Comparison of ENCODE assay signal across 9 cellular contexts in the genomic region with DNA sequence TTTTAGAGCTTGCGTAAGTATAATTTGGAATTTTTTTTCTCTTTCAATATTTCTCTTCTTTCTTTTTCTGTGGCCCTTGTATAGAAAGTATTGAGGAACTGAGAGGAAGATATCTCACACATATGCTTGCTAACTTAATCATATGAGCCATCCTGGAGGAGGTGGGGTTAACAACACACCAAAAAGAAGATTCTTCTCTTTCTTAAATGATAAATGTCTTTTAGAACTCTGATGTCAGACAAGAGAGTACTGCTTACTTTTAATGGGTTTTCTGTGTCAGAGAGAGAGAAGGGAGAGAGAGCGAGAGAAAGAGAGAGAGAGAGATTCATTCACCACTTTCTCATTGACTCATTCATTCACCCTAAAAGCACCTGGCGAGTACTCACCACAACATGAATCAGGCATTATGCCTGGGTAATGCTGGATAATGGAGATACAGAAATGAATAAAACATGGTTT.
DNase-seq lines count a peak whose midpoint lies in the region; ATAC-seq, FAIRE-seq and TF ChIP-seq lines count a peak whose summit lies in the region.
"Had no signal": no experiment of that assay in that cellular context is flagged by ENCODE, and none has a peak within 500 bp of the region (broad histone marks: within the 10 kb centered on the region; RNA-seq: fewer than 3 reads in every experiment).

No MANE protein-coding gene starts in this region.

- ATAC-seq in GM21381 (IDR thresholded peaks at IDR 0.05; ENCODE audit: unreplicated experiment) (peak; percentile 53), HG03378 (IDR thresholded peaks at IDR 0.05; ENCODE audit: unreplicated experiment) (peak; percentile 63)

- H3K27ac ChIP-seq in astrocyte (ENCODE audit: low read depth, low read length), result peak overlapping the region; percentile 44
- H3K27ac ChIP-seq: esophagus muscularis mucosa had no signal

- H4K20me1 ChIP-seq in astrocyte (ENCODE audit: insufficient read depth, low read length), result no peaks in the 10 kb centered on the region

- H3K27me3 Mint-ChIP-seq in astrocyte (ENCODE audit: low read depth, unreplicated experiment), result no peaks in the 10 kb centered on the region
- H3K27me3 Mint-ChIP-seq in immature natural killer cell (ENCODE audit: low read depth in 3 of 3), result peaks cover 2 to 28% (median 9%) of the 10 kb centered on the region in 3 donors
- H3K27me3 Mint-ChIP-seq in Calu3 (ENCODE audit: unreplicated experiment), result no peaks in the 10 kb centered on the region

- no peak overlapping the region for H2AFZ ChIP-seq in astrocyte (ENCODE audit: low read depth, low read length)

- CTCF ChIA-PET in Calu3 (lab: Charles Lee), result interaction anchor here (1.5 kb wide), 1 partner anchor 11 kb away, joined by 4 read pairs; no protein-coding TSS in a partner anchor

- FAIRE-seq in GM12891 (lab: Jason Lieb, UNC) (peak; percentile 93), astrocyte (lab: Jason Lieb, UNC) (no peak)

- peaks cover 17% of the 10 kb centered on the region for H3K4me1 Mint-ChIP-seq in astrocyte (ENCODE audit: low read depth, unreplicated experiment)
- peaks cover 20 to 46% of the 10 kb centered on the region in 2 donors for H3K4me1 Mint-ChIP-seq in immature natural killer cell
- H3K4me1 Mint-ChIP-seq in Calu3 (ENCODE audit: low read depth, unreplicated experiment), result no peaks in the 10 kb centered on the region

- H3K36me3 ChIP-seq in astrocyte (ENCODE audit: insufficient read depth, low read length), result no peaks in the 10 kb centered on the region
- H3K36me3 ChIP-seq: esophagus muscularis mucosa had no signal

- H3K9me3 Mint-ChIP-seq in astrocyte (ENCODE audit: unreplicated experiment) (no peaks in the 10 kb centered on the region), immature natural killer cell (peaks cover 0 to 7% (median 0%) of the 10 kb centered on the region in 6 donors), Calu3 (ENCODE audit: low read depth, unreplicated experiment) (no peaks in the 10 kb centered on the region)

- intact Hi-C loops in Calu3 (cut with micrococcal nuclease; ENCODE audit: unreplicated experiment), result no loop called here

- H3K27ac Mint-ChIP-seq in astrocyte (ENCODE audit: unreplicated experiment) (no peak overlapping the region), immature natural killer cell (no peak overlapping the region), Calu3 (ENCODE audit: unreplicated experiment) (no peak overlapping the region)

- H3K27me3 ChIP-seq in astrocyte (ENCODE audit: insufficient read depth, low read length), result no peaks in the 10 kb centered on the region
- H3K27me3 ChIP-seq: esophagus muscularis mucosa had no signal

- H3K4me3 Mint-ChIP-seq in astrocyte (ENCODE audit: unreplicated experiment), result no peak overlapping the region
- no peak overlapping the region for H3K4me3 Mint-ChIP-seq in immature natural killer cell
- no peak overlapping the region for H3K4me3 Mint-ChIP-seq in Calu3 (ENCODE audit: low read depth, unreplicated experiment)

- TF ChIP-seq CTCF in astrocyte (IDR thresholded peaks at IDR 0.05; ENCODE audit: insufficient read depth, low read depth, low read length), result no peak
- TF ChIP-seq CTCF in Calu3 (IDR thresholded peaks at IDR 0.05; ENCODE audit: unreplicated experiment), result no peak

- no peak for DNase-seq in GM12891 (ENCODE audit: insufficient read length, low spot score)
- peak; percentile 89 for DNase-seq in astrocyte (ENCODE audit: low read depth)
- no peak for DNase-seq in immature natural killer cell
- no peak for DNase-seq in DMS 273 treated with DMSO at 0.1 percent for 48 hours (lab: John Stamatoyannopoulos, UW)
- DNase-seq in Calu3, result no peak
- DNase-seq in DMS114 treated with DMSO at 0.1 percent for 48 hours (lab: John Stamatoyannopoulos, UW; ENCODE audit: unreplicated experiment), result no peak

- H3K9ac ChIP-seq in astrocyte (ENCODE audit: low read length), result no peak overlapping the region

- no peaks in the 10 kb centered on the region for H3K79me2 ChIP-seq in astrocyte (ENCODE audit: insufficient read depth, low read length)

- H3K4me1 ChIP-seq in astrocyte (ENCODE audit: insufficient read depth, low read length), result peaks cover 8% of the 10 kb centered on the region

- TF ChIP-seq POLR2A in GM12891 (IDR thresholded peaks at IDR 0.05; ENCODE audit: low read depth, low read length), result no peak

- H3K36me3 Mint-ChIP-seq in astrocyte (ENCODE audit: low read depth, unreplicated experiment) (no peaks in the 10 kb centered on the region), immature natural killer cell (peaks cover 0 to 3% (median 0%) of the 10 kb centered on the region in 3 donors), Calu3 (ENCODE audit: insufficient read depth, unreplicated experiment) (peaks cover 4% of the 10 kb centered on the region)

- BruUV-seq in Calu3 (replicated peaks; lab: Mats Ljungman, UMichigan), result no TSS peak

- no peaks in the 10 kb centered on the region for H3K9me3 ChIP-seq in astrocyte (ENCODE audit: insufficient read depth, low read depth, low read length)
- H3K9me3 ChIP-seq: esophagus muscularis mucosa had no signal

- no peak overlapping the region for H3K4me3 ChIP-seq in astrocyte (ENCODE audit: insufficient read depth, low read depth, low read length)
- H3K4me3 ChIP-seq: esophagus muscularis mucosa had no signal

- no peak overlapping the region for H3K4me2 ChIP-seq in astrocyte (ENCODE audit: low read length)

TF ChIP-seq in GM12891, 5 proteins besides CTCF, POLR2A, EP300 and RAD21:
- no peak for TF ChIP-seq TAF1 (IDR thresholded peaks at IDR 0.05; ENCODE audit: low read depth, low read length)
- TF ChIP-seq POLR2AphosphoS5 (IDR thresholded peaks at IDR 0.05; ENCODE audit: low read depth, low read length), result no peak
- peak; percentile 89 for TF ChIP-seq SPI1 (IDR thresholded peaks at IDR 0.05; ENCODE audit: low read depth, low read length)
- TF ChIP-seq PAX5 (IDR thresholded peaks at IDR 0.05; ENCODE audit: insufficient read depth, low read length, severe bottlenecking), result no peak
- peak; percentile 70 for TF ChIP-seq POU2F2 (IDR thresholded peaks at IDR 0.05; ENCODE audit: low read depth, low read length)
TF ChIP-seq in GM12891: peak in this region for 2.
